In genomic region chr10:95693668-95694534, GRCh38 we compare ENCODE assay signal across 8 cellular contexts. TPM values are rescaled to one million over a fixed set of nuclear protein-coding genes. Genes with fewer than 3 reads are reported as not detected.
A peak's percentile ranks its signal among the peaks of the same experiment; 100 is the strongest.
DNase-seq lines count a peak whose midpoint lies in the region; ATAC-seq and TF ChIP-seq lines count a peak whose summit lies in the region.

Gene TCTN3 (minus strand): TSS chr10:95693927. CDS start chr10:95693899, 28 bp downstream.

- H3K27me3 ChIP-seq in right atrium auricular region, result no peaks in the 10 kb centered on the region
- no peaks in the 10 kb centered on the region for H3K27me3 ChIP-seq in vagina

- TF ChIP-seq POLR2A in vagina (IDR thresholded peaks at IDR 0.05), result peak in 1 of 2 donors; percentile 13

- H3K4me3 ChIP-seq in right atrium auricular region (peak within 1 kb of the TSS; percentile 66 to 76), vagina (peak within 1 kb of the TSS; percentile 76 to 81)

- in situ Hi-C loops in GM13977 (cut with MboI; ENCODE audit: low pct_unique_long_range_greater_than_20kb, low sequenced_read_pairs, unreplicated experiment), result no loop called here

- H3K36me3 ChIP-seq in right atrium auricular region (no peaks in the 10 kb centered on the region), vagina (peaks cover 0 to 32% of the 10 kb centered on the region in 2 donors)

- DNase-seq in GM13977 (ENCODE audit: low spot score) (peak; percentile 96), NCI-H1694 treated with DMSO at 0.1 percent for 48 hours (lab: John Stamatoyannopoulos, UW) (peak; percentile 96), T-helper 2 cell (peak; percentile 78 to 100 (median 94)), anterior cingulate cortex (lab: John Stamatoyannopoulos, UW) (peak; percentile 72 to 99 (median 97)), right atrium auricular region (ENCODE audit: low spot score) (peak; percentile 99), pulmonary artery endothelial cell (ENCODE audit: low read depth, low spot score) (peak; percentile 99), vagina (ENCODE audit: extremely low spot score in 2 of 2) (peak; percentile 99 to 100)

- ATAC-seq in HG02885 (IDR thresholded peaks at IDR 0.05; ENCODE audit: poor library complexity, unreplicated experiment), result peak; percentile 99

- no peaks in the 10 kb centered on the region for H3K9me3 ChIP-seq in right atrium auricular region
- no peaks in the 10 kb centered on the region for H3K9me3 ChIP-seq in vagina

- H3K4me1 ChIP-seq in right atrium auricular region, result peaks cover 0 to 21% of the 10 kb centered on the region in 2 donors
- peaks cover 18% of the 10 kb centered on the region for H3K4me1 ChIP-seq in vagina

- H3K27ac ChIP-seq in right atrium auricular region (peak within 1 kb of the TSS; percentile 82 to 83), vagina (peak within 1 kb of the TSS; percentile 77)

- intact Hi-C loops in vagina (cut with DNase I), result loop anchor here (5.0 kb wide), 1 partner anchor 148 kb away; no protein-coding TSS in a partner anchor

- TF ChIP-seq CTCF in GM13977 (IDR thresholded peaks at IDR 0.05; ENCODE audit: extremely low read depth, insufficient read depth, missing control alignments) (peak; percentile 98), right atrium auricular region (IDR thresholded peaks at IDR 0.05) (peak; percentile 96 to 97), vagina (IDR thresholded peaks at IDR 0.05) (peak; percentile 89 to 100 (median 100))

RNA-seq across cellular contexts. Expression of gene TCTN3, which starts in this region (rescaled TPM):
- total RNA-seq in right atrium auricular region (10 to 100 TPM; 14.1 to 15.6 TPM), pulmonary artery endothelial cell (28.6 and 35.8 TPM in 2 replicates), vagina (15.2 TPM)

Comparison
In these comparisons a context has a peak if more than half of its experiments do, and no peak if none do; other contexts are left out.
1. Peak in every context shown above with its lines: DNase-seq, ATAC-seq, H3K4me3 ChIP-seq and H3K27ac ChIP-seq.